8 cellular contexts compared by ENCODE assay signal in the genomic region with DNA sequence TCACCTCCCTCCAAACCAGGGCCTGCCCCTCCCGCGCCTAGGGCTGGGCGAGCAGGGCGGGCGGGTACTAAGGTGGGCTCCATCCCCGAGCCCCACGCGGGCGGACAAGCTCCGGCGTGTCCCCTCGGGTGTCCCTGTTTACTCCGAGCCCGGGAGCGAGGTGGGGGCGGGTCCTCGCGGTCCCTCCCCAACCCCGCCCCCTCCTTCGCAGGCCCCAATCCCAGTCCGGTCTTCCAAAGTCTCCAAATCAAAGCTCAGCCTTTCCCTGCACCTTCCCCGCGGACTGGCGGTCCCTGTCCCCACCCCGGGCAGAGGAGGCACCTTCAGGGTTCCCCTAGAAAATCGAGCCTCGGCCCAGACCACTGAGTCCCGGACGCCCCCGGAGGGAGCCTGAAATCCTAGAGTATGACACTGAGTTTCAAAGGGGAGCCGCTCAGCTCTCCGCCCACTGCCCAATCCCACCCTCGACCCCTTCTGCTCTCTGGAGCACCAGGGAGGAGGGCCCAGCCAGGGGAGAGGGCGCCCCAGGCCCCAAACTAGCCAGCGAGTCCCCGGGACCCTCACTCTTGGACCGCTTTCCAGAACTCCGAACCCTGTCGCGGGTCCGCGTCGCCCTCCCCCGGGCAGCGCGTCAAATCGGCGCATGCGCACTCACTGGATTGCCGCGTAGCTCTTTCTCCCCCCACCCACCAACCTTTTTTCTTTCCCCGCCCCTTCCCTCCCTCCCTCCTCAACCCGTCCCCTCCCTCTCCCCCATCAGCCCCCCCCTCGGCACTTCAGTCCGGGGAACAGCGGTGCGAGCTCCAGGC. TPM values are rescaled to one million over a fixed set of nuclear protein-coding genes. Genes with fewer than 3 reads are reported as not detected.
DNase-seq lines count a peak whose midpoint lies in the region; ATAC-seq and TF ChIP-seq lines count a peak whose summit lies in the region.

A gene (plus strand): TSS at position 774 of the 809 bp plus-strand sequence. CDS start 482 bp downstream, outside the sequence.

- DNase-seq in EL (peak; percentile 86), M059J (ENCODE audit: low read depth) (peak; percentile 79), SW480 (ENCODE audit: low spot score) (peak; percentile 78), amniotic epithelial cell (ENCODE audit: low read depth) (peak; percentile 68), heart left ventricle (peak; percentile 88 to 93 (median 91))

- H3K36me3 ChIP-seq in heart left ventricle: peaks cover 0 to 10% (median 0%) of the 10 kb centered on the region in 9 donors
- H3K36me3 ChIP-seq in parathyroid adenoma (ENCODE audit: control insufficient read depth, insufficient read depth, low read length): no peaks in the 10 kb centered on the region
- H3K36me3 ChIP-seq in thymus (ENCODE audit: control insufficient read depth, insufficient read depth): no peaks in the 10 kb centered on the region

- no peaks in the 10 kb centered on the region for H3K9me3 ChIP-seq in heart left ventricle
- H3K9me3 ChIP-seq in parathyroid adenoma (ENCODE audit: control insufficient read depth, low read length): no peaks in the 10 kb centered on the region
- peaks cover 1% of the 10 kb centered on the region for H3K9me3 ChIP-seq in thymus (ENCODE audit: control insufficient read depth)

- H3K4me2 ChIP-seq in parathyroid adenoma (ENCODE audit: low read length): peak within 1 kb of the TSS; percentile 100

- TF ChIP-seq POLR2A in heart left ventricle (IDR thresholded peaks at IDR 0.05): peak in 1 of 2 donors; percentile 81

- H3K27ac ChIP-seq in heart left ventricle (peak within 1 kb of the TSS; percentile 92 to 100 (median 98)), parathyroid adenoma (peak within 1 kb of the TSS; percentile 98), thymus (ENCODE audit: low read depth) (peak within 1 kb of the TSS; percentile 84)

- no peak for TF ChIP-seq CTCF in heart left ventricle (IDR thresholded peaks at IDR 0.05)
- TF ChIP-seq CTCF in parathyroid adenoma (IDR thresholded peaks at IDR 0.05): no peak

- H3K27me3 ChIP-seq in heart left ventricle (no peaks in the 10 kb centered on the region), parathyroid adenoma (ENCODE audit: control insufficient read depth, insufficient read depth, low read length) (no peaks in the 10 kb centered on the region), thymus (ENCODE audit: control insufficient read depth, insufficient read depth) (peaks cover 51% of the 10 kb centered on the region)

- H3K4me3 ChIP-seq in heart left ventricle: peak within 1 kb of the TSS; percentile 68 to 94 (median 79)
- H3K4me3 ChIP-seq in parathyroid adenoma (ENCODE audit: low read depth, low read length): peak within 1 kb of the TSS; percentile 90
- peak within 1 kb of the TSS; percentile 82 for H3K4me3 ChIP-seq in thymus (ENCODE audit: low read length)

- H3K79me2 ChIP-seq in parathyroid adenoma: peaks cover 5% of the 10 kb centered on the region

- H3K4me1 ChIP-seq in heart left ventricle (peaks cover 6 to 48% (median 35%) of the 10 kb centered on the region in 12 donors), parathyroid adenoma (no peaks in the 10 kb centered on the region), thymus (ENCODE audit: control insufficient read depth, insufficient read depth, low read length) (peaks cover 9% of the 10 kb centered on the region)

- H2AFZ ChIP-seq in parathyroid adenoma: peak within 1 kb of the TSS; percentile 100

- 0 to 1% (median 0%) methylated on average over 53 to 57 of the region's 57 CpGs for WGBS in heart left ventricle, 4 donors
- WGBS in thymus: 1% methylated on average over 57 of the region's 57 CpGs

- ATAC-seq in heart left ventricle: peak; percentile 77 to 88 (median 80)
- no peak for ATAC-seq in GM19463 (IDR thresholded peaks at IDR 0.05; ENCODE audit: unreplicated experiment)

- H3K9ac ChIP-seq in parathyroid adenoma: peak within 1 kb of the TSS; percentile 95

- intact Hi-C loops in heart left ventricle (cut with DNase I): loop anchor here in 4 of 10 donors (2.0 to 5.0 kb wide), 5 partner anchors 47 to 109 kb away; a partner anchor contains a TSS

RNA-seq across cellular contexts. Expression of the gene that starts here (rescaled TPM):
- total RNA-seq in M059J (2014; rRNA removed; shearing (Covaris generic)): 8.5 and 24.9 TPM in 2 replicates
- total RNA-seq in heart left ventricle: 100 to 1,000 TPM in 4 of 9 donors, 10 to 100 TPM in 5; 51.5 to 316 (median 71.1) TPM
- polyA plus RNA-seq in heart left ventricle: 10 to 100 TPM; 23.0 to 31.5 TPM
- polyA plus RNA-seq in thymus: 22.6 TPM
